18 cellular contexts compared by ENCODE assay signal in genomic region chr5:92800360-92800759, GRCh38.
DNase-seq lines count a peak whose midpoint lies in the region; ATAC-seq and TF ChIP-seq lines count a peak whose summit lies in the region.
"Had no signal": no experiment of that assay in that cellular context is flagged by ENCODE, and none has a peak within 500 bp of the region (broad histone marks: within the 10 kb centered on the region; RNA-seq: fewer than 3 reads in every experiment).

No MANE protein-coding gene starts in this region.

- no peak for TF ChIP-seq POLR2A in testis (IDR thresholded peaks at IDR 0.05)

- no peak overlapping the region for H2AFZ ChIP-seq in fibroblast of lung (ENCODE audit: low read length)

- DNase-seq in AG10803 (ENCODE audit: low read depth): peak; percentile 1
- DNase-seq in M059J (ENCODE audit: low read depth): peak; percentile 73
- peak; percentile 45 for DNase-seq in NCI-H524 treated with DMSO at 0.1 percent for 48 hours (lab: John Stamatoyannopoulos, UW)
- peak; percentile 53 to 94 for DNase-seq in fibroblast of lung (ENCODE audit: low read depth in 2 of 2)
- DNase-seq in HAP-1 (ENCODE audit: low spot score in 2 of 2): no peak
- no peak for DNase-seq in kidney glomerular epithelial cell (lab: John Stamatoyannopoulos, UW)
- no peak for DNase-seq in testis
- DNase-seq: activated CD8-positive, alpha-beta memory T cell treated with anti-CD3 and anti-CD28 coated beads, Interleukin-2, amount 50 U/mL, for 4 hours; C1 segment of cervical spinal cord; dorsolateral prefrontal cortex; heart left ventricle; NCI-H1930; pancreas had no signal

- intact Hi-C loops in testis (cut with DNase I; ENCODE audit: low total_unique reads): no loop called here

- H3K9me3 ChIP-seq in fibroblast of lung (ENCODE audit: control insufficient read depth, insufficient read depth, low read depth, low read length) (no peaks in the 10 kb centered on the region), HAP-1 (no peaks in the 10 kb centered on the region), testis (no peaks in the 10 kb centered on the region)
- H3K9me3 ChIP-seq: adrenal gland, pancreas, vagina had no signal

- in situ Hi-C loops in HAP-1 (cut with MboI; ENCODE audit: low sequenced_read_pairs): no loop called here

- H3K4me1 ChIP-seq in fibroblast of lung (ENCODE audit: control insufficient read depth, extremely low read depth, insufficient read depth, low read length): no peaks in the 10 kb centered on the region
- H3K4me1 ChIP-seq in HAP-1: no peaks in the 10 kb centered on the region
- H3K4me1 ChIP-seq in testis: no peaks in the 10 kb centered on the region
- H3K4me1 ChIP-seq: heart left ventricle had no signal

- ATAC-seq in GM18520 (IDR thresholded peaks at IDR 0.05; ENCODE audit: unreplicated experiment): no peak
- ATAC-seq: heart left ventricle; pancreas; stimulated activated effector memory CD8-positive, alpha-beta T cell treated with anti-CD3 and anti-CD28 coated beads, Interleukin-12 subunit alpha, Interleukin-12 subunit beta, amount 100 ng/mL, for 72 hours had no signal

- no peak overlapping the region for H3K9ac ChIP-seq in fibroblast of lung (ENCODE audit: insufficient read depth, low read length)

- H3K79me2 ChIP-seq in fibroblast of lung (ENCODE audit: control insufficient read depth, insufficient read depth, low read length): no peaks in the 10 kb centered on the region

- TF ChIP-seq CTCF in AG10803 (conservative IDR thresholded peaks at IDR 0.05; ENCODE audit: low read length): no peak
- TF ChIP-seq CTCF in fibroblast of lung (conservative IDR thresholded peaks at IDR 0.05 in 1 of 2, IDR thresholded peaks at IDR 0.05 in 1 of 2; ENCODE audit: low read depth in 1 of 2, low read length in 2 of 2): no peak
- TF ChIP-seq CTCF in testis (IDR thresholded peaks at IDR 0.05): no peak

- H3K27ac ChIP-seq in fibroblast of lung (ENCODE audit: insufficient read depth, low read length) (no peak overlapping the region), testis (no peak overlapping the region)
- H3K27ac ChIP-seq: adrenal gland, dorsolateral prefrontal cortex, heart left ventricle, pancreas, vagina had no signal

- no peaks in the 10 kb centered on the region for H4K20me1 ChIP-seq in fibroblast of lung (ENCODE audit: control insufficient read depth, extremely low read depth, insufficient read depth, low read length)

- H3K27me3 ChIP-seq in fibroblast of lung (ENCODE audit: control insufficient read depth, insufficient read depth, low read length) (no peaks in the 10 kb centered on the region), HAP-1 (ENCODE audit: low read depth) (no peaks in the 10 kb centered on the region), testis (no peaks in the 10 kb centered on the region)
- H3K27me3 ChIP-seq: dorsolateral prefrontal cortex, heart left ventricle, pancreas, vagina had no signal

- no peak overlapping the region for H3K4me2 ChIP-seq in fibroblast of lung (ENCODE audit: extremely low read depth, insufficient read depth, low read length)

- H3K36me3 ChIP-seq in fibroblast of lung (ENCODE audit: control insufficient read depth, insufficient read depth, low read length) (no peaks in the 10 kb centered on the region), HAP-1 (replicated peaks) (no peaks in the 10 kb centered on the region), testis (ENCODE audit: low read depth, missing control alignments) (no peaks in the 10 kb centered on the region)
- H3K36me3 ChIP-seq: adrenal gland, heart left ventricle, pancreas, vagina had no signal

- H3K4me3 ChIP-seq in AG10803 (ENCODE audit: low read length): no peak overlapping the region
- H3K4me3 ChIP-seq in fibroblast of lung (replicated peaks in 1 of 4; ENCODE audit: control extremely low read depth in 1 of 4, insufficient read depth in 1 of 4, low read depth in 3 of 4, low read length in 4 of 4): no peak overlapping the region
- H3K4me3 ChIP-seq in HAP-1: no peak overlapping the region
- H3K4me3 ChIP-seq in testis: no peak overlapping the region
- H3K4me3 ChIP-seq: adrenal gland, dorsolateral prefrontal cortex, heart left ventricle, lung, pancreas, vagina had no signal

Comparison
In these comparisons a context has a peak if more than half of its experiments do, and no peak if none do; other contexts are left out.
1. DNase-seq: peak in AG10803 (single experiment), M059J (single experiment), NCI-H524 treated with DMSO at 0.1 percent for 48 hours (single experiment) and fibroblast of lung (2 of 2); none in HAP-1 (0 of 2), kidney glomerular epithelial cell (single experiment) and testis (single experiment).